ENCODE assay signal across 1 cellular context in the genomic region with DNA sequence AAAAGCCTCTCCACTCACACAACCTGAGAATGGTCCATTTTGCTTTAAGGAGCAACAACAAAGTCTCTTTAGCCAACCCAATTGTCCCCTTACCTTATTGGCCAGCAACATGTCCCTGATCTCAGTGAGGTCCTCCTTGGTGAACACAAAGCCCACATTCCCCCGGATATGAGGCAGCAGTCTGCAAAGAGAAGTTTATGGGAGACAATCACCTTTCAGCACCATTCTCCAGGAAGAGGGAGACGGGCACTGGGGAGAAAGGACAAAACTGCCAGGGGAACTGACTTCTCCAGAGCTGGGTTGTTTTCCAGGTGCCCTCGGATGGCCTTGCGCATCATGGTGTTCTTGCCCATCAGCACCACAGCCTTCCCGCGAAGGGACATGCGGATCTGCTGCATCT.
TF ChIP-seq lines count a peak whose summit lies in the region.

No MANE protein-coding gene starts in this region.

TF ChIP-seq in IMR-90, 13 proteins besides CTCF, POLR2A, EP300 and RAD21 (continued from another document):
- TF ChIP-seq, protein P1, sequence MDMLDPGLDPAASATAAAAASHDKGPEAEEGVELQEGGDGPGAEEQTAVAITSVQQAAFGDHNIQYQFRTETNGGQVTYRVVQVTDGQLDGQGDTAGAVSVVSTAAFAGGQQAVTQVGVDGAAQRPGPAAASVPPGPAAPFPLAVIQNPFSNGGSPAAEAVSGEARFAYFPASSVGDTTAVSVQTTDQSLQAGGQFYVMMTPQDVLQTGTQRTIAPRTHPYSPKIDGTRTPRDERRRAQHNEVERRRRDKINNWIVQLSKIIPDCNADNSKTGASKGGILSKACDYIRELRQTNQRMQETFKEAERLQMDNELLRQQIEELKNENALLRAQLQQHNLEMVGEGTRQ (IDR thresholded peaks at IDR 0.05; ENCODE audit: low read depth, low read length), result no peak
- TF ChIP-seq FOS (IDR thresholded peaks at IDR 0.05; ENCODE audit: low read depth, low read length) (no peak), RFX5 (IDR thresholded peaks at IDR 0.05; ENCODE audit: low read depth, low read length) (no peak), NFE2L2 (IDR thresholded peaks at IDR 0.05; ENCODE audit: low read depth, low read length) (no peak)
- TF ChIP-seq, protein P2, sequence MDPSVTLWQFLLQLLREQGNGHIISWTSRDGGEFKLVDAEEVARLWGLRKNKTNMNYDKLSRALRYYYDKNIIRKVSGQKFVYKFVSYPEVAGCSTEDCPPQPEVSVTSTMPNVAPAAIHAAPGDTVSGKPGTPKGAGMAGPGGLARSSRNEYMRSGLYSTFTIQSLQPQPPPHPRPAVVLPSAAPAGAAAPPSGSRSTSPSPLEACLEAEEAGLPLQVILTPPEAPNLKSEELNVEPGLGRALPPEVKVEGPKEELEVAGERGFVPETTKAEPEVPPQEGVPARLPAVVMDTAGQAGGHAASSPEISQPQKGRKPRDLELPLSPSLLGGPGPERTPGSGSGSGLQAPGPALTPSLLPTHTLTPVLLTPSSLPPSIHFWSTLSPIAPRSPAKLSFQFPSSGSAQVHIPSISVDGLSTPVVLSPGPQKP (IDR thresholded peaks at IDR 0.05; ENCODE audit: borderline replicate concordance, low read depth, low read length), result no peak
TF ChIP-seq in IMR-90: peak in this region for 0.
